ENCODE assay signal across 1 cellular context in genomic region chr2:25566694-25567093, GRCh38.
TF ChIP-seq lines count a peak whose summit lies in the region.

No MANE protein-coding gene starts in this region.

TF ChIP-seq in GM12878, 131 proteins besides CTCF, POLR2A, EP300 and RAD21 (continued from another document):
- TF ChIP-seq, protein P1, sequence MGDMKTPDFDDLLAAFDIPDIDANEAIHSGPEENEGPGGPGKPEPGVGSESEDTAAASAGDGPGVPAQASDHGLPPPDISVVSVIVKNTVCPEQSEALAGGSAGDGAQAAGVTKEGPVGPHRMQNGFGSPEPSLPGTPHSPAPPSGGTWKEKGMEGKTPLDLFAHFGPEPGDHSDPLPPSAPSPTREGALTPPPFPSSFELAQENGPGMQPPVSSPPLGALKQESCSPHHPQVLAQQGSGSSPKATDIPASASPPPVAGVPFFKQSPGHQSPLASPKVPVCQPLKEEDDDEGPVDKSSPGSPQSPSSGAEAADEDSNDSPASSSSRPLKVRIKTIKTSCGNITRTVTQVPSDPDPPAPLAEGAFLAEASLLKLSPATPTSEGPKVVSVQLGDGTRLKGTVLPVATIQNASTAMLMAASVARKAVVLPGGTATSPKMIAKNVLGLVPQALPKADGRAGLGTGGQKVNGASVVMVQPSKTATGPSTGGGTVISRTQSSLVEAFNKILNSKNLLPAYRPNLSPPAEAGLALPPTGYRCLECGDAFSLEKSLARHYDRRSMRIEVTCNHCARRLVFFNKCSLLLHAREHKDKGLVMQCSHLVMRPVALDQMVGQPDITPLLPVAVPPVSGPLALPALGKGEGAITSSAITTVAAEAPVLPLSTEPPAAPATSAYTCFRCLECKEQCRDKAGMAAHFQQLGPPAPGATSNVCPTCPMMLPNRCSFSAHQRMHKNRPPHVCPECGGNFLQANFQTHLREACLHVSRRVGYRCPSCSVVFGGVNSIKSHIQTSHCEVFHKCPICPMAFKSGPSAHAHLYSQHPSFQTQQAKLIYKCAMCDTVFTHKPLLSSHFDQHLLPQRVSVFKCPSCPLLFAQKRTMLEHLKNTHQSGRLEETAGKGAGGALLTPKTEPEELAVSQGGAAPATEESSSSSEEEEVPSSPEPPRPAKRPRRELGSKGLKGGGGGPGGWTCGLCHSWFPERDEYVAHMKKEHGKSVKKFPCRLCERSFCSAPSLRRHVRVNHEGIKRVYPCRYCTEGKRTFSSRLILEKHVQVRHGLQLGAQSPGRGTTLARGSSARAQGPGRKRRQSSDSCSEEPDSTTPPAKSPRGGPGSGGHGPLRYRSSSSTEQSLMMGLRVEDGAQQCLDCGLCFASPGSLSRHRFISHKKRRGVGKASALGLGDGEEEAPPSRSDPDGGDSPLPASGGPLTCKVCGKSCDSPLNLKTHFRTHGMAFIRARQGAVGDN (IDR thresholded peaks at IDR 0.05) = peak; percentile 73; the same call in 1 of the 2 replicates
- TF ChIP-seq ESRRA (IDR thresholded peaks at IDR 0.05; ENCODE audit: low read length) = no peak
- TF ChIP-seq RAD51 (IDR thresholded peaks at IDR 0.05) = no peak
- TF ChIP-seq, protein P2, sequence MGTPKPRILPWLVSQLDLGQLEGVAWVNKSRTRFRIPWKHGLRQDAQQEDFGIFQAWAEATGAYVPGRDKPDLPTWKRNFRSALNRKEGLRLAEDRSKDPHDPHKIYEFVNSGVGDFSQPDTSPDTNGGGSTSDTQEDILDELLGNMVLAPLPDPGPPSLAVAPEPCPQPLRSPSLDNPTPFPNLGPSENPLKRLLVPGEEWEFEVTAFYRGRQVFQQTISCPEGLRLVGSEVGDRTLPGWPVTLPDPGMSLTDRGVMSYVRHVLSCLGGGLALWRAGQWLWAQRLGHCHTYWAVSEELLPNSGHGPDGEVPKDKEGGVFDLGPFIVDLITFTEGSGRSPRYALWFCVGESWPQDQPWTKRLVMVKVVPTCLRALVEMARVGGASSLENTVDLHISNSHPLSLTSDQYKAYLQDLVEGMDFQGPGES (IDR thresholded peaks at IDR 0.05) = no peak
- 0 out of 2 replicates have a peak, but pooled peaks have one; percentile 3 for TF ChIP-seq ATF2 (IDR thresholded peaks at IDR 0.05; ENCODE audit: low read length)
- TF ChIP-seq NFYA (IDR thresholded peaks at IDR 0.05; ENCODE audit: borderline replicate concordance, low read depth, low read length) = no peak
- TF ChIP-seq POLR2AphosphoS5 (IDR thresholded peaks at IDR 0.05; ENCODE audit: low read length) = no peak; the same call in 1 of the 2 replicates
- TF ChIP-seq BACH1 (IDR thresholded peaks at IDR 0.05; ENCODE audit: borderline replicate concordance) = peak; percentile 35; the same call in 1 of the 2 replicates
- peak; percentile 89; the same call in 1 of the 2 replicates for TF ChIP-seq SPI1 (IDR thresholded peaks at IDR 0.05; ENCODE audit: borderline replicate concordance, insufficient read depth, low read depth, low read length)
- no peak for TF ChIP-seq CREB1 (IDR thresholded peaks at IDR 0.05; ENCODE audit: low read depth)
- TF ChIP-seq CEBPB (IDR thresholded peaks at IDR 0.05; ENCODE audit: borderline replicate concordance in 1 of 2, low read depth in 2 of 2, low read length in 2 of 2) = no peak
- no peak for TF ChIP-seq ZNF274 (IDR thresholded peaks at IDR 0.05; ENCODE audit: insufficient read depth, insufficient read length)
- 0 out of 2 replicates have a peak, but pooled peaks have one; percentile 3 for TF ChIP-seq NFIC (IDR thresholded peaks at IDR 0.05; ENCODE audit: low read depth, low read length)
- peak; percentile 54; the same call in 1 of the 2 replicates for TF ChIP-seq IKZF1 (conservative IDR thresholded peaks at IDR 0.05)
- TF ChIP-seq EED (IDR thresholded peaks at IDR 0.05; ENCODE audit: low read depth) = peak; percentile 78
- no peak for TF ChIP-seq NR2C1 (IDR thresholded peaks at IDR 0.05)
- TF ChIP-seq TAF1 (IDR thresholded peaks at IDR 0.05; ENCODE audit: borderline replicate concordance, low read depth, low read length) = no peak
- no peak for TF ChIP-seq SREBF2 (IDR thresholded peaks at IDR 0.05; ENCODE audit: low read length)
- TF ChIP-seq, protein P3, sequence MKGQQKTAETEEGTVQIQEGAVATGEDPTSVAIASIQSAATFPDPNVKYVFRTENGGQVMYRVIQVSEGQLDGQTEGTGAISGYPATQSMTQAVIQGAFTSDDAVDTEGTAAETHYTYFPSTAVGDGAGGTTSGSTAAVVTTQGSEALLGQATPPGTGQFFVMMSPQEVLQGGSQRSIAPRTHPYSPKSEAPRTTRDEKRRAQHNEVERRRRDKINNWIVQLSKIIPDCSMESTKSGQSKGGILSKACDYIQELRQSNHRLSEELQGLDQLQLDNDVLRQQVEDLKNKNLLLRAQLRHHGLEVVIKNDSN (IDR thresholded peaks at IDR 0.05; ENCODE audit: borderline replicate concordance, extremely low read length, insufficient read depth, low read depth, low read length) = no peak
- peak; percentile 24; the same call in 1 of the 2 replicates for TF ChIP-seq YY1 (IDR thresholded peaks at IDR 0.05; ENCODE audit: low read depth, low read length)
- peak in 1 of 2 experiments; percentile 60; a peak in 2 of 4 replicates for TF ChIP-seq ETV6 (conservative IDR thresholded peaks at IDR 0.05 in 1 of 2, IDR thresholded peaks at IDR 0.05 in 1 of 2; ENCODE audit: borderline replicate concordance in 1 of 2, low read depth in 1 of 2)
- peak; percentile 63 for TF ChIP-seq NR2F1 (conservative IDR thresholded peaks at IDR 0.05)
- TF ChIP-seq RUNX3 (IDR thresholded peaks at IDR 0.05; ENCODE audit: low read length) = peak; percentile 23
- no peak for TF ChIP-seq FOXM1 (IDR thresholded peaks at IDR 0.05; ENCODE audit: low read depth, low read length)
- no peak for TF ChIP-seq ZNF207 (IDR thresholded peaks at IDR 0.05; ENCODE audit: borderline replicate concordance)
- no peak for TF ChIP-seq BHLHE40 (IDR thresholded peaks at IDR 0.05; ENCODE audit: borderline replicate concordance in 1 of 2, low read depth in 2 of 2, low read length in 1 of 2)
- TF ChIP-seq ASH2L (IDR thresholded peaks at IDR 0.05; ENCODE audit: borderline replicate concordance, low read depth) = no peak
- peak; percentile 61; the same call in 1 of the 2 replicates for TF ChIP-seq DPF2 (IDR thresholded peaks at IDR 0.05)
- TF ChIP-seq HDGF (IDR thresholded peaks at IDR 0.05) = peak; percentile 66; the same call in 1 of the 2 replicates
TF ChIP-seq in GM12878: peak in this region for 20.
